In the genomic region with DNA sequence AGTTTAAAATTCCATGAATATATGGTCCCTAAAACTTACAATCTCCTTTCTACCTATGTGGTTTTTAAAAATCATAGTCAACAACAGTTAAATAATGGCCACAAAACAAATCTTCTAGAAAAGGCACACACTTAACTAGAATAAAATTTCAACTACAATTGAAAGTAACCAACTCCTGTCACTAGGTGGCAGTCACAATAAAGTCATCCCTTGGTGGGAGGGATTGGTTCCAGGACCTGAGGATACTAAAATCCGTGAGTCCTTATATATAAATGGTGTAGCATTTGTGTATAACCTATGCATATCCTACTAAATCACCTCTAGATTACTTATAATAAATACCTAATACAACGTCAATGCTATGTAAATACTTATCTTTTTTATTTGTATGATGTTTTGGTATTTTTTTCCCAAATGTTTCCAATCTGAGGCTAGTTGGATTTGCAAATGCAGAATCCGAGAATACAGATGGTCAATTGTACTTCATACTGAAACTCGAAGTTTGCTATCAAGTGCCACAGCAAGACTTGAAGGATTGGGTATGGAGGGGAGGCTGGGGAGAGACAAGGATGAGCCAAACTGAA, we compare ENCODE assay signal across 1 cellular context.
TF ChIP-seq lines count a peak whose summit lies in the region.

No MANE protein-coding gene starts in this region.

TF ChIP-seq in WTC11, 78 proteins besides CTCF, POLR2A, EP300 and RAD21 (continued from another document):
- TF ChIP-seq GRHL2 (CRISPR knock-in tag; IDR thresholded peaks at IDR 0.05; ENCODE audit: insufficient replicate concordance, severe bottlenecking) = no peak
- TF ChIP-seq, protein P1, sequence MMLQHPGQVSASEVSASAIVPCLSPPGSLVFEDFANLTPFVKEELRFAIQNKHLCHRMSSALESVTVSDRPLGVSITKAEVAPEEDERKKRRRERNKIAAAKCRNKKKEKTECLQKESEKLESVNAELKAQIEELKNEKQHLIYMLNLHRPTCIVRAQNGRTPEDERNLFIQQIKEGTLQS (CRISPR knock-in tag; conservative IDR thresholded peaks at IDR 0.05) = no peak
- no peak for TF ChIP-seq NR2C2 (CRISPR knock-in tag; IDR thresholded peaks at IDR 0.05)
- TF ChIP-seq, protein P2, sequence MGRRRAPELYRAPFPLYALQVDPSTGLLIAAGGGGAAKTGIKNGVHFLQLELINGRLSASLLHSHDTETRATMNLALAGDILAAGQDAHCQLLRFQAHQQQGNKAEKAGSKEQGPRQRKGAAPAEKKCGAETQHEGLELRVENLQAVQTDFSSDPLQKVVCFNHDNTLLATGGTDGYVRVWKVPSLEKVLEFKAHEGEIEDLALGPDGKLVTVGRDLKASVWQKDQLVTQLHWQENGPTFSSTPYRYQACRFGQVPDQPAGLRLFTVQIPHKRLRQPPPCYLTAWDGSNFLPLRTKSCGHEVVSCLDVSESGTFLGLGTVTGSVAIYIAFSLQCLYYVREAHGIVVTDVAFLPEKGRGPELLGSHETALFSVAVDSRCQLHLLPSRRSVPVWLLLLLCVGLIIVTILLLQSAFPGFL (CRISPR knock-in tag; IDR thresholded peaks at IDR 0.05; ENCODE audit: borderline replicate concordance) = no peak
- TF ChIP-seq ZBTB21 (CRISPR knock-in tag; IDR thresholded peaks at IDR 0.05; ENCODE audit: borderline replicate concordance) = no peak
